Comparison of ENCODE assay signal across 18 cellular contexts in genomic region chr17:21843951-21844590, GRCh38.
A peak's percentile ranks its signal among the peaks of the same experiment; 100 is the strongest.
DNase-seq lines count a peak whose midpoint lies in the region; ATAC-seq, FAIRE-seq and TF ChIP-seq lines count a peak whose summit lies in the region.
"Had no signal": no experiment of that assay in that cellular context is flagged by ENCODE, and none has a peak within 500 bp of the region (broad histone marks: within the 10 kb centered on the region; RNA-seq: fewer than 3 reads in every experiment).

No MANE protein-coding gene starts in this region.

- H3K4me1 ChIP-seq in kidney (ENCODE audit: control insufficient read depth in 1 of 2, insufficient read depth in 1 of 2, low read depth in 1 of 2, low read length in 2 of 2), result no peaks in the 10 kb centered on the region
- H3K4me1 ChIP-seq in urinary bladder (ENCODE audit: insufficient read depth), result no peaks in the 10 kb centered on the region

- ATAC-seq in HG02610 (IDR thresholded peaks at IDR 0.05; ENCODE audit: unreplicated experiment) (no peak), GM21825 (IDR thresholded peaks at IDR 0.05; ENCODE audit: unreplicated experiment) (no peak)
- ATAC-seq: HepG2 had no signal

- H3K27me3 Mint-ChIP-seq in activated CD4-positive, alpha-beta T cell treated with anti-CD3 and anti-CD28 coated beads, Interleukin-2, amount 10 ng/mL, durations not matched to agents 7 days and 5 days, result peaks cover 13% of the 10 kb centered on the region
- H3K27me3 Mint-ChIP-seq: CD4-positive, alpha-beta memory T cell had no signal

- no peak for FAIRE-seq in kidney (lab: Jason Lieb, UNC)
- FAIRE-seq: D721Med, HepG2, HTR-8/SVneo had no signal

- peak overlapping the region; percentile 66 for H3K27ac Mint-ChIP-seq in activated CD4-positive, alpha-beta T cell treated with anti-CD3 and anti-CD28 coated beads, Interleukin-2, amount 10 ng/mL, durations not matched to agents 7 days and 5 days
- H3K27ac Mint-ChIP-seq: CD4-positive, alpha-beta memory T cell; HFFc6 had no signal

- H3K9ac ChIP-seq in kidney (ENCODE audit: low read length in 2 of 2), result no peak overlapping the region

- 46% methylated on average over 72 of the region's 72 CpGs for WGBS in urinary bladder

- no peak overlapping the region for H3K27ac ChIP-seq in kidney (ENCODE audit: low read depth in 2 of 2, low read length in 2 of 2)
- H3K27ac ChIP-seq in urinary bladder (ENCODE audit: low read depth), result no peak overlapping the region
- H3K27ac ChIP-seq: C4-2B had no signal

- intact Hi-C loops in kidney (cut with DNase I), result no loop called here

- CTCF ChIA-PET in activated CD4-positive, alpha-beta T cell treated with anti-CD3 and anti-CD28 coated beads, Interleukin-2, amount 10 ng/mL, durations not matched to agents 7 days and 5 days (lab: Charles Lee), result no interaction called here

- H3K36me3 Mint-ChIP-seq in activated CD4-positive, alpha-beta T cell treated with anti-CD3 and anti-CD28 coated beads, Interleukin-2, amount 10 ng/mL, durations not matched to agents 7 days and 5 days (ENCODE audit: low read depth), result peaks cover 3% of the 10 kb centered on the region

- H3K4me3 ChIP-seq in kidney (ENCODE audit: low read length in 2 of 2) (no peak overlapping the region), urinary bladder (ENCODE audit: low read depth, low read length) (peak overlapping the region; percentile 36)

- no peak for DNase-seq in activated CD4-positive, alpha-beta T cell treated with anti-CD3 and anti-CD28 coated beads, Interleukin-2, amount 10 ng/mL, durations not matched to agents 7 days and 5 days
- DNase-seq in activated CD4-positive, alpha-beta T cell treated with anti-CD3 and anti-CD28 coated beads, Interleukin-2, amount 50 U/mL, for 48 hours, result no peak
- peak; percentile 0 for DNase-seq in GM03348 (ENCODE audit: low spot score)
- peak; percentile 18 for DNase-seq in kidney
- no peak for DNase-seq in amygdala (lab: John Stamatoyannopoulos, UW)
- DNase-seq: ACHN; CD4-positive, alpha-beta memory T cell; DND-41; GF-D8; HCEC 1CT; HFFc6 had no signal

- H3K4me3 Mint-ChIP-seq in activated CD4-positive, alpha-beta T cell treated with anti-CD3 and anti-CD28 coated beads, Interleukin-2, amount 10 ng/mL, durations not matched to agents 7 days and 5 days, result peak overlapping the region; percentile 30
- H3K4me3 Mint-ChIP-seq: HFFc6 had no signal

- peaks cover 1% of the 10 kb centered on the region for H3K4me1 Mint-ChIP-seq in activated CD4-positive, alpha-beta T cell treated with anti-CD3 and anti-CD28 coated beads, Interleukin-2, amount 10 ng/mL, durations not matched to agents 7 days and 5 days
- H3K4me1 Mint-ChIP-seq: CD4-positive, alpha-beta memory T cell had no signal

- TF ChIP-seq CTCF in kidney (IDR thresholded peaks at IDR 0.05; ENCODE audit: borderline replicate concordance, extremely low read depth, insufficient read depth), result no peak

- H3K9me3 Mint-ChIP-seq in activated CD4-positive, alpha-beta T cell treated with anti-CD3 and anti-CD28 coated beads, Interleukin-2, amount 10 ng/mL, durations not matched to agents 7 days and 5 days, result peaks cover 9% of the 10 kb centered on the region

- POLR2A ChIA-PET in activated CD4-positive, alpha-beta T cell treated with anti-CD3 and anti-CD28 coated beads, Interleukin-2, amount 10 ng/mL, durations not matched to agents 7 days and 5 days (lab: Charles Lee), result no interaction called here

- H3K9me3 ChIP-seq in kidney (ENCODE audit: control insufficient read depth in 1 of 2, low read length in 2 of 2), result no peaks in the 10 kb centered on the region

- no peaks in the 10 kb centered on the region for H3K36me3 ChIP-seq in kidney (ENCODE audit: control insufficient read depth in 1 of 2, insufficient read depth in 2 of 2, low read length in 2 of 2)
- no peaks in the 10 kb centered on the region for H3K36me3 ChIP-seq in urinary bladder (ENCODE audit: insufficient read depth)

Comparison
In these comparisons a context has a peak if more than half of its experiments do, and no peak if none do; other contexts are left out.
1. DNase-seq: peak in GM03348 (single experiment) and kidney (single experiment); none in activated CD4-positive, alpha-beta T cell treated with anti-CD3 and anti-CD28 coated beads, Interleukin-2, amount 10 ng/mL, durations not matched to agents 7 days and 5 days (single experiment), activated CD4-positive, alpha-beta T cell treated with anti-CD3 and anti-CD28 coated beads, Interleukin-2, amount 50 U/mL, for 48 hours (0 of 2) and amygdala (0 of 56).